18 cellular contexts compared by ENCODE assay signal in the genomic region with DNA sequence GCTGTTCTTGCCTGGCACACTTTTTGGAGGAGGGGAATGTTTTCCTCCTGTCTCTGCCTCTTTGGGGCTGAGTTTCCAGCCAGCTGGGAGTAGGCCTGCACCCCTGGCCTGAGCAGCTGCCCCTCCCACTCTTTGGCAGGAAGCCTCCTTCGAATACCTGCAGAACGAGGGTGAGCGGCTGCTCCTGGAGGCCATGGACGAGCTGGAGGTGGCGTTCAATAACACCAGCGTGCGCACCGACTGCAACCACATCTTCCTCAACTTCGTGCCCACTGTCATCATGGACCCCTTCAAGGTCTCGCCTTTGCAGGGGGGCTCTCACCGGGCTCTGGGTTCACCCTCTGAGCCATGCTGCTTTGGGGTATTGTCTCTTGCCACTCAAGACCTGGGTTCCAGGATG.
DNase-seq lines count a peak whose midpoint lies in the region; ATAC-seq and TF ChIP-seq lines count a peak whose summit lies in the region.
"Had no signal": no experiment of that assay in that cellular context is flagged by ENCODE, and none has a peak within 500 bp of the region (broad histone marks: within the 10 kb centered on the region; RNA-seq: fewer than 3 reads in every experiment).

No MANE protein-coding gene starts in this region.

- no peak overlapping the region for H3K4me3 ChIP-seq in GM23338
- H3K4me3 ChIP-seq in psoas muscle = no peak overlapping the region
- no peak overlapping the region for H3K4me3 ChIP-seq in subcutaneous abdominal adipose tissue (ENCODE audit: low read depth in 1 of 5, low read length in 5 of 5)
- H3K4me3 ChIP-seq: BLaER1 had no signal

- H4K20me1 ChIP-seq in GM23338 (replicated peaks; ENCODE audit: insufficient read depth) = no peaks in the 10 kb centered on the region; the same call in 1 of the 2 replicates
- H4K20me1 ChIP-seq: BLaER1 had no signal

- H3K4me2 ChIP-seq in GM23338 = no peak overlapping the region
- H3K4me2 ChIP-seq: BLaER1 had no signal

- no peaks in the 10 kb centered on the region for H3K4me1 Mint-ChIP-seq in GM23338
- H3K4me1 Mint-ChIP-seq: B cell; CD4-positive, CD25-positive, alpha-beta regulatory T cell had no signal

- H3K9me3 ChIP-seq in psoas muscle = no peaks in the 10 kb centered on the region
- no peaks in the 10 kb centered on the region for H3K9me3 ChIP-seq in subcutaneous abdominal adipose tissue (ENCODE audit: control insufficient read depth in 5 of 5, low read length in 5 of 5)
- H3K9me3 ChIP-seq: BLaER1, Caco-2 had no signal

- peaks cover 6% of the 10 kb centered on the region for H3K27me3 Mint-ChIP-seq in GM23338 (ENCODE audit: insufficient read depth, low read depth, poor library complexity)
- H3K27me3 Mint-ChIP-seq: B cell; CD4-positive, CD25-positive, alpha-beta regulatory T cell had no signal

- H3K27me3 ChIP-seq in GM23338 (ENCODE audit: insufficient read depth) (no peaks in the 10 kb centered on the region), psoas muscle (ENCODE audit: insufficient read depth in 3 of 3, low read length in 2 of 3) (no peaks in the 10 kb centered on the region), subcutaneous abdominal adipose tissue (ENCODE audit: control insufficient read depth in 5 of 5, insufficient read depth in 4 of 5, low read length in 5 of 5) (no peaks in the 10 kb centered on the region)
- H3K27me3 ChIP-seq: BLaER1 had no signal

- H3F3A ChIP-seq in GM23338 (replicated peaks; ENCODE audit: low read depth) = no peaks in the 10 kb centered on the region

- H3K36me3 ChIP-seq in GM23338 (ENCODE audit: insufficient read depth) (no peaks in the 10 kb centered on the region), psoas muscle (ENCODE audit: insufficient read depth in 1 of 2, low read depth in 1 of 2) (peaks cover 23 to 98% of the 10 kb centered on the region in 2 donors), subcutaneous abdominal adipose tissue (ENCODE audit: control insufficient read depth in 5 of 5, insufficient read depth in 5 of 5, low read length in 5 of 5) (peaks cover 23 to 93% (median 89%) of the 10 kb centered on the region in 5 donors)

- H3K9me2 ChIP-seq in GM23338 (ENCODE audit: insufficient read depth) = no peaks in the 10 kb centered on the region

- intact Hi-C loops in Right ventricle myocardium superior (cut with DNase I) = no loop called here
- intact Hi-C loops in left cardiac atrium (cut with DNase I) = no loop called here
- intact Hi-C loops in psoas muscle (cut with DNase I) = loop anchor here in 1 of 2 donors (10.0 kb wide), 2 partner anchors 65 to 255 kb away; no protein-coding TSS in a partner anchor

- H3K79me2 ChIP-seq in GM23338 (replicated peaks; ENCODE audit: insufficient read depth) = no peaks in the 10 kb centered on the region

- peaks cover 13% of the 10 kb centered on the region; the same call in 2 of the 3 replicates for H3K36me3 Mint-ChIP-seq in GM23338 (ENCODE audit: low read depth)

- no peak overlapping the region for H3K9ac ChIP-seq in subcutaneous abdominal adipose tissue (ENCODE audit: low read length in 5 of 5)
- H3K9ac ChIP-seq: BLaER1 had no signal

- no peaks in the 10 kb centered on the region for H3K4me1 ChIP-seq in GM23338 (ENCODE audit: insufficient read depth)
- no peaks in the 10 kb centered on the region for H3K4me1 ChIP-seq in psoas muscle
- no peaks in the 10 kb centered on the region for H3K4me1 ChIP-seq in subcutaneous abdominal adipose tissue (ENCODE audit: control insufficient read depth in 5 of 5, insufficient read depth in 5 of 5, low read length in 5 of 5)
- H3K4me1 ChIP-seq: BLaER1, Caco-2 had no signal

- no peak overlapping the region for H3K27ac Mint-ChIP-seq in GM23338
- H3K27ac Mint-ChIP-seq: B cell; CD8-positive, alpha-beta T cell had no signal

- WGBS in psoas muscle, 3 donors = 74 to 83% (median 74%) methylated on average over 11 of the region's 11 CpGs

- ATAC-seq in Right ventricle myocardium superior (ENCODE audit: poor library complexity) (peak; percentile 9), left cardiac atrium (no peak), GM23338 (no peak), psoas muscle (peak in 3 of 4 donors; percentile 4 to 15 (median 5)), HG02798 (IDR thresholded peaks at IDR 0.05; ENCODE audit: poor library complexity, unreplicated experiment) (no peak)
- ATAC-seq: CD8-positive, alpha-beta T cell had no signal

- no peaks in the 10 kb centered on the region for H3K9me3 Mint-ChIP-seq in GM23338
- H3K9me3 Mint-ChIP-seq: CD4-positive, CD25-positive, alpha-beta regulatory T cell; CD8-positive, alpha-beta T cell had no signal

- H3K4me3 Mint-ChIP-seq in GM23338 = no peak overlapping the region
- H3K4me3 Mint-ChIP-seq: B cell; CD8-positive, alpha-beta T cell had no signal

- no peak for TF ChIP-seq CTCF in GM23338 (conservative IDR thresholded peaks at IDR 0.05; ENCODE audit: low read depth in 2 of 2)
- TF ChIP-seq CTCF in psoas muscle (IDR thresholded peaks at IDR 0.05) = no peak

- no peak overlapping the region for H3K27ac ChIP-seq in GM23338 (ENCODE audit: low read depth)
- no peak overlapping the region for H3K27ac ChIP-seq in psoas muscle
- peak overlapping the region; percentile 41 for H3K27ac ChIP-seq in subcutaneous abdominal adipose tissue (ENCODE audit: low read depth, low read length)
- H3K27ac ChIP-seq: 22Rv1, BLaER1, C4-2B had no signal

- H2AFZ ChIP-seq in GM23338 = no peak overlapping the region

- DNase-seq in Right ventricle myocardium superior (no peak), left cardiac atrium (no peak), GM23338 (ENCODE audit: low spot score) (peak; percentile 5), psoas muscle (no peak), NCI-H1048 (lab: John Stamatoyannopoulos, UW) (no peak)
- DNase-seq: Caco-2; CD4-positive, CD25-positive, alpha-beta regulatory T cell; CD8-positive, alpha-beta T cell; DMS153; DND-41; H7; HCEC 1CT had no signal

TF ChIP-seq in GM23338, 12 proteins besides CTCF, POLR2A, EP300 and RAD21:
- TF ChIP-seq JUNB (IDR thresholded peaks at IDR 0.05; ENCODE audit: unreplicated experiment) = no peak
- no peak for TF ChIP-seq STAT1 (IDR thresholded peaks at IDR 0.05; ENCODE audit: unreplicated experiment)
- TF ChIP-seq POLR2AphosphoS5 (IDR thresholded peaks at IDR 0.05; ENCODE audit: low read depth) = no peak
- no peak for TF ChIP-seq EZH2 (IDR thresholded peaks at IDR 0.05; ENCODE audit: low read depth, unreplicated experiment)
- TF ChIP-seq CREB1 (CRISPR knock-in tag; IDR thresholded peaks at IDR 0.05; ENCODE audit: low read depth) = no peak
- no peak for TF ChIP-seq NANOG (IDR thresholded peaks at IDR 0.05; ENCODE audit: borderline replicate concordance)
- no peak for TF ChIP-seq ZNF331 (CRISPR knock-in tag; IDR thresholded peaks at IDR 0.05; ENCODE audit: low read depth)
- TF ChIP-seq ZNF114 (CRISPR knock-in tag; IDR thresholded peaks at IDR 0.05) = no peak
- no peak for TF ChIP-seq EZH2phosphoT487 (IDR thresholded peaks at IDR 0.05; ENCODE audit: unreplicated experiment)
- TF ChIP-seq, protein P1, sequence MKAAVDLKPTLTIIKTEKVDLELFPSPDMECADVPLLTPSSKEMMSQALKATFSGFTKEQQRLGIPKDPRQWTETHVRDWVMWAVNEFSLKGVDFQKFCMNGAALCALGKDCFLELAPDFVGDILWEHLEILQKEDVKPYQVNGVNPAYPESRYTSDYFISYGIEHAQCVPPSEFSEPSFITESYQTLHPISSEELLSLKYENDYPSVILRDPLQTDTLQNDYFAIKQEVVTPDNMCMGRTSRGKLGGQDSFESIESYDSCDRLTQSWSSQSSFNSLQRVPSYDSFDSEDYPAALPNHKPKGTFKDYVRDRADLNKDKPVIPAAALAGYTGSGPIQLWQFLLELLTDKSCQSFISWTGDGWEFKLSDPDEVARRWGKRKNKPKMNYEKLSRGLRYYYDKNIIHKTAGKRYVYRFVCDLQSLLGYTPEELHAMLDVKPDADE (IDR thresholded peaks at IDR 0.05) = no peak

Comparison
In these comparisons a context has a peak if more than half of its experiments do, and no peak if none do; other contexts are left out.
1. ATAC-seq: peak in Right ventricle myocardium superior (single experiment) and psoas muscle (3 of 4); none in left cardiac atrium (0 of 2), GM23338 (single experiment) and HG02798 (single experiment).